In the genomic region with DNA sequence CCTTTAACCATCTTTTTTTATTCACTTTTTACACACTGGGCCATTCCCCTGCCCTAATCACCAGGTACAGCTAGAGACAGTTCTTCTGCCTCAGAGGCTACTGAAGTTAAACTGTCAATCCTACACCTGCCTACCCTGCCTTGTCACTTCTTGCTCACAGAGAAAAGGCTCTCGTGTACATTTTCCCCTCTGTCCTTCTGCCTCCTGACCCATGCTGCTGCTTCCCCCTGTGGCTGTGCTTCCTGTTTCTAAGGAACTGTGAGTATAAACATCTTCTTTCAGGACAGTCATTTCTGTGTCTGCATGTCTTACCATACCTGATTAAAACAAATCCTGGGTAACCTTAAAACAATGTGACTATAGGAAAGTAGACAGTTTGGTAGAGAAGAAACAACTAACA, we compare ENCODE assay signal across 1 cellular context.
A peak's percentile ranks its signal among the peaks of the same experiment; 100 is the strongest.
TF ChIP-seq lines count a peak whose summit lies in the region.

No MANE protein-coding gene starts in this region.

TF ChIP-seq in GM12878, 131 proteins besides CTCF, POLR2A, EP300 and RAD21:
- TF ChIP-seq IKZF2 (IDR thresholded peaks at IDR 0.05), result 0 out of 4 replicates have a peak, but pooled peaks of 1 of the 2 experiments have one; percentile 13
- no peak for TF ChIP-seq RUNX3 (IDR thresholded peaks at IDR 0.05; ENCODE audit: low read length)
- TF ChIP-seq NFXL1 (IDR thresholded peaks at IDR 0.05; ENCODE audit: borderline replicate concordance), result no peak
